In the genomic region with DNA sequence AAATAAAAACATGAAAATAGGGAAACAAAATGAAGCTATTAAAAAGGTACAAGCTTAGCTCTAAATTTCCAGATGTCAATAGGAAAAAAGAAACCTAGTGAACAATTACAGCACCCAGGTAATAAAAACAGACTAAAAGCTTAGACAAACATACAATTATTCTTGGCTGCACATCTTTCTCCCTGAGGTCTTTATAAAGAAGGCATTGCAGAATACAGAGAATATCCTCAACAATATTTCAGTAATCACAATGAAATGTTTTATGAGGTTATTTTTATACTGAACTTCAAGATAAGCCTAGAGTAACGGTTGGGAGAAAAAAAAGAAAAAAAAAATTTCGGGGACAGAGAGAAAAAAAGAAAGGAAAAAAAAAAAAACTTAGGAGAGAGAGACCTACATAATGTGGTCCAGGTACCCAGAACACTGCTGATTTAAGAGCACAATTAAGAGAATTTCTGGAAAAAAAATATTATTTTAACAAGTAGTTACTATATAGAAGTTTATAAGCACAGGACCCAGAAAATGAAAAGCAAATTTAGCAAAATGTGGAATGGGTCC, we compare ENCODE assay signal across 19 cellular contexts. TPM values are rescaled to one million over a fixed set of nuclear protein-coding genes. Genes with fewer than 3 reads are reported as not detected.
DNase-seq lines count a peak whose midpoint lies in the region; ATAC-seq, FAIRE-seq and TF ChIP-seq lines count a peak whose summit lies in the region.
"Had no signal": no experiment of that assay in that cellular context is flagged by ENCODE, and none has a peak within 500 bp of the region (broad histone marks: within the 10 kb centered on the region; RNA-seq: fewer than 3 reads in every experiment).

No MANE protein-coding gene starts in this region.

- H3K9me3 ChIP-seq in HUES6 (ENCODE audit: control insufficient read depth, insufficient read depth, low read depth, low read length) = no peaks in the 10 kb centered on the region
- H3K9me3 ChIP-seq in pancreas = no peaks in the 10 kb centered on the region
- H3K9me3 ChIP-seq: gastroesophageal sphincter had no signal

- no peak overlapping the region for H3K4me3 Mint-ChIP-seq in activated CD4-positive, alpha-beta T cell treated with anti-CD3 and anti-CD28 coated beads for 36 hours
- H3K4me3 Mint-ChIP-seq in chondrocyte (ENCODE audit: unreplicated experiment) (no peak overlapping the region), osteocyte (ENCODE audit: unreplicated experiment) (peak overlapping the region; percentile 28)
- H3K4me3 Mint-ChIP-seq: type B pancreatic cell had no signal

- no peak overlapping the region for H3K4me3 ChIP-seq in HUES6 (ENCODE audit: low read depth, low read length)
- H3K4me3 ChIP-seq in pancreas = no peak overlapping the region
- H3K4me3 ChIP-seq: gastroesophageal sphincter, GM12878, lung had no signal

- peak overlapping the region; percentile 65 for H3K27ac Mint-ChIP-seq in activated CD4-positive, alpha-beta T cell treated with anti-CD3 and anti-CD28 coated beads for 36 hours
- H3K27ac Mint-ChIP-seq in chondrocyte (ENCODE audit: unreplicated experiment) (peak overlapping the region; percentile 90), osteocyte (ENCODE audit: unreplicated experiment) (peak overlapping the region; percentile 23)

- H3K36me3 ChIP-seq in HUES6 (ENCODE audit: control insufficient read depth, insufficient read depth, low read length) (peaks cover 35% of the 10 kb centered on the region), pancreas (peaks cover 0 to 20% (median 14%) of the 10 kb centered on the region in 3 donors)

- CTCF ChIA-PET in activated CD4-positive, alpha-beta T cell treated with anti-CD3 and anti-CD28 coated beads for 36 hours (lab: Charles Lee) = interaction anchor here (0.7 to 2.0 kb wide), 7 partner anchors 10 to 1077 kb away, joined by 3 to 9 read pairs (median 4); no protein-coding TSS in a partner anchor

- no peaks in the 10 kb centered on the region for H3K9me3 Mint-ChIP-seq in activated CD4-positive, alpha-beta T cell treated with anti-CD3 and anti-CD28 coated beads for 36 hours (ENCODE audit: low read depth)
- H3K9me3 Mint-ChIP-seq in chondrocyte (ENCODE audit: low read depth) (no peaks in the 10 kb centered on the region), osteocyte (ENCODE audit: unreplicated experiment) (no peaks in the 10 kb centered on the region)

- no peak for FAIRE-seq in pancreas (lab: Jason Lieb, UNC)
- FAIRE-seq: endothelial cell of umbilical vein, GM12878, H54, HepG2 had no signal

- 18 to 19% methylated on average over 2 of the region's 2 CpGs for whole genome bisulfite sequencing in pancreas, 2 donors

- no peaks in the 10 kb centered on the region for H3K27me3 ChIP-seq in HUES6 (ENCODE audit: control insufficient read depth, insufficient read depth, low read length)
- no peaks in the 10 kb centered on the region for H3K27me3 ChIP-seq in pancreas
- H3K27me3 ChIP-seq: gastroesophageal sphincter had no signal

- DNase-seq in activated CD4-positive, alpha-beta T cell treated with anti-CD3 and anti-CD28 coated beads for 36 hours = no peak
- DNase-seq in activated CD4-positive, alpha-beta T cell treated with anti-CD3 and anti-CD28 coated beads, Interleukin-2, amount 50 U/mL, for 1 hour = no peak
- no peak for DNase-seq in chondrocyte (ENCODE audit: low spot score)
- DNase-seq in osteocyte (ENCODE audit: extremely low spot score, unreplicated experiment) = no peak
- no peak for DNase-seq in pancreas
- DNase-seq in effector CD8-positive, alpha-beta T cell (lab: John Stamatoyannopoulos, UW) = no peak
- DNase-seq in NCI-H1436 treated with DMSO at 0.1 percent for 48 hours (lab: John Stamatoyannopoulos, UW) = no peak
- DNase-seq: activated CD8-positive, alpha-beta memory T cell treated with anti-CD3 and anti-CD28 coated beads, Interleukin-2, amount 50 U/mL, for 48 hours; NCI-H2171 treated with DMSO at 0.1 percent for 48 hours; stimulated activated CD4-positive, alpha-beta T cell treated with anti-CD3 and anti-CD28 coated beads, Interleukin-4, amount 100 ng/mL, for 24 hours had no signal

- peaks cover 58% of the 10 kb centered on the region for H3K36me3 Mint-ChIP-seq in activated CD4-positive, alpha-beta T cell treated with anti-CD3 and anti-CD28 coated beads for 36 hours (ENCODE audit: low read depth)
- H3K36me3 Mint-ChIP-seq in chondrocyte (ENCODE audit: low read depth) (peaks cover 21% of the 10 kb centered on the region), osteocyte (ENCODE audit: unreplicated experiment) (peaks cover 45% of the 10 kb centered on the region)

- peaks cover 86% of the 10 kb centered on the region for H3K4me1 Mint-ChIP-seq in activated CD4-positive, alpha-beta T cell treated with anti-CD3 and anti-CD28 coated beads for 36 hours
- H3K4me1 Mint-ChIP-seq in chondrocyte (ENCODE audit: low read depth) (peaks cover 72% of the 10 kb centered on the region), osteocyte (ENCODE audit: unreplicated experiment) (peaks cover 73% of the 10 kb centered on the region)

- H3K4me1 ChIP-seq in HUES6 (ENCODE audit: control insufficient read depth, insufficient read depth, low read length) = peaks cover 24% of the 10 kb centered on the region
- peaks cover 37 to 56% (median 44%) of the 10 kb centered on the region in 3 donors for H3K4me1 ChIP-seq in pancreas

- H3K9ac ChIP-seq in HUES6 (ENCODE audit: low read length) = no peak overlapping the region

- H3K27ac ChIP-seq in HUES6 (ENCODE audit: low read depth, low read length) = peak overlapping the region; percentile 20; the same call in 1 of the 2 replicates
- no peak overlapping the region for H3K27ac ChIP-seq in pancreas
- H3K27ac ChIP-seq: RWPE1 had no signal

- POLR2A ChIA-PET in activated CD4-positive, alpha-beta T cell treated with anti-CD3 and anti-CD28 coated beads for 36 hours (lab: Charles Lee) = interaction anchor here (0.7 kb wide), 1 partner anchor 8 kb away, joined by 4 read pairs; no protein-coding TSS in a partner anchor

- TF ChIP-seq CTCF in chondrocyte (IDR thresholded peaks at IDR 0.05) (no peak), osteocyte (IDR thresholded peaks at IDR 0.05) (no peak), pancreas (IDR thresholded peaks at IDR 0.05) (no peak)

- intact Hi-C loops in activated CD4-positive, alpha-beta T cell treated with anti-CD3 and anti-CD28 coated beads for 36 hours (cut with DNase I, micrococcal nuclease) = no loop called here
- intact Hi-C loops in pancreas (cut with DNase I) = loop anchor here in 2 of 3 donors (10.0 kb wide), 2 partner anchors 52 to 112 kb away; no protein-coding TSS in a partner anchor

- no peak for ATAC-seq in activated CD4-positive, alpha-beta T cell treated with anti-CD3 and anti-CD28 coated beads for 36 hours
- no peak for ATAC-seq in pancreas
- ATAC-seq: gastroesophageal sphincter, GM12878, HepG2 had no signal

- no peaks in the 10 kb centered on the region for H3K27me3 Mint-ChIP-seq in activated CD4-positive, alpha-beta T cell treated with anti-CD3 and anti-CD28 coated beads for 36 hours
- no peaks in the 10 kb centered on the region for H3K27me3 Mint-ChIP-seq in chondrocyte (ENCODE audit: low read depth)
- H3K27me3 Mint-ChIP-seq in osteocyte (ENCODE audit: unreplicated experiment) = no peaks in the 10 kb centered on the region
- H3K27me3 Mint-ChIP-seq: type B pancreatic cell had no signal

RNA-seq across cellular contexts. Expression of gene KANSL1, which starts 26.5 kb away (rescaled TPM):
- 10 to 100 TPM; 46.8 to 64.5 TPM for total RNA-seq in activated CD4-positive, alpha-beta T cell treated with anti-CD3 and anti-CD28 coated beads for 36 hours
- total RNA-seq in chondrocyte (61.4 to 75.8 TPM (median 68.8 TPM) in 3 replicates), osteocyte (99.0 and 102 TPM in 2 replicates), pancreas (10 to 100 TPM; 35.3 to 86.6 (median 48.9) TPM)
- polyA plus RNA-seq in pancreas = 10 to 100 TPM; 24.6 to 30.3 TPM

Comparison
In these comparisons a context has a peak if more than half of its experiments do, and no peak if none do; other contexts are left out.
1. H3K27ac Mint-ChIP-seq: peak in every context shown above with its lines; median percentile 90 in chondrocyte; 65 in activated CD4-positive, alpha-beta T cell treated with anti-CD3 and anti-CD28 coated beads for 36 hours; 23 in osteocyte.
2. intact Hi-C loops: an anchor here in pancreas (10.0 kb wide); none called in activated CD4-positive, alpha-beta T cell treated with anti-CD3 and anti-CD28 coated beads for 36 hours.